Comparison of ENCODE assay signal across 9 cellular contexts in genomic region chr19:34501339-34502320, GRCh38. TPM values are rescaled to one million over a fixed set of nuclear protein-coding genes. Genes with fewer than 3 reads are reported as not detected.
DNase-seq lines count a peak whose midpoint lies in the region; ATAC-seq and TF ChIP-seq lines count a peak whose summit lies in the region.
"Had no signal": no experiment of that assay in that cellular context is flagged by ENCODE, and none has a peak within 500 bp of the region (broad histone marks: within the 10 kb centered on the region; RNA-seq: fewer than 3 reads in every experiment).

No MANE protein-coding gene starts in this region.

- intact Hi-C loops in Caco-2 (cut with micrococcal nuclease; ENCODE audit: unreplicated experiment) (loop anchor here (1.0 kb wide), 2 partner anchors 30 to 211 kb away; no protein-coding TSS in a partner anchor), OCI-LY7 (cut with micrococcal nuclease; ENCODE audit: unreplicated experiment) (loop anchor here (1.0 kb wide), 1 partner anchor 211 kb away; no protein-coding TSS in a partner anchor)
- intact Hi-C loops in naive thymus-derived CD4-positive, alpha-beta T cell (cut with micrococcal nuclease), result loop anchor here (1.0 kb wide), 1 partner anchor 211 kb away; no protein-coding TSS in a partner anchor

- H3K79me2 ChIP-seq in OCI-LY7 (ENCODE audit: insufficient read depth, low read depth, low read length), result no peaks in the 10 kb centered on the region

- H3K27ac ChIP-seq in OCI-LY7 (ENCODE audit: low read depth, low read length, poor library complexity, severe bottlenecking), result no peak overlapping the region
- H3K27ac ChIP-seq in naive thymus-derived CD4-positive, alpha-beta T cell (ENCODE audit: low read depth, low read length), result no peak overlapping the region

- H3K9me2 ChIP-seq in OCI-LY7 (ENCODE audit: insufficient read depth, low read length), result no peaks in the 10 kb centered on the region

- no peaks in the 10 kb centered on the region for H3K9me3 Mint-ChIP-seq in Caco-2 (ENCODE audit: unreplicated experiment)
- peaks cover 0 to 2% (median 0%) of the 10 kb centered on the region in 11 donors for H3K9me3 Mint-ChIP-seq in naive thymus-derived CD4-positive, alpha-beta T cell
- H3K9me3 Mint-ChIP-seq: dendritic cell treated with granulocyte-macrophage colony-stimulating factor and Interleukin-4, amounts not matched to agents 40 ng/mL and 50 ng/mL, for 4 days had no signal

- peaks cover 12% of the 10 kb centered on the region for H3K4me1 Mint-ChIP-seq in Caco-2 (ENCODE audit: low read depth, unreplicated experiment)
- peaks cover 0 to 6% (median 4%) of the 10 kb centered on the region in 7 donors for H3K4me1 Mint-ChIP-seq in naive thymus-derived CD4-positive, alpha-beta T cell

- no peak overlapping the region for H3K4me3 Mint-ChIP-seq in Caco-2 (ENCODE audit: unreplicated experiment)
- peak overlapping the region in 7 of 10 donors; percentile 8 to 65 (median 16) for H3K4me3 Mint-ChIP-seq in naive thymus-derived CD4-positive, alpha-beta T cell
- H3K4me3 Mint-ChIP-seq: dendritic cell treated with granulocyte-macrophage colony-stimulating factor and Interleukin-4, amounts not matched to agents 40 ng/mL and 50 ng/mL, for 4 days had no signal

- ATAC-seq in GM21423 (IDR thresholded peaks at IDR 0.05; ENCODE audit: unreplicated experiment) (peak; percentile 75), esophagus mucosa (peak; percentile 94)
- ATAC-seq in naive thymus-derived CD4-positive, alpha-beta T cell, result peak; percentile 82

- 0 out of 2 replicates have a peak, but pooled peaks cover 1% of the 10 kb centered on the region for H3K36me3 ChIP-seq in Caco-2 (ENCODE audit: control insufficient read depth, insufficient read depth, low read length)
- no peaks in the 10 kb centered on the region for H3K36me3 ChIP-seq in OCI-LY7 (ENCODE audit: insufficient read depth, low read length)
- no peaks in the 10 kb centered on the region for H3K36me3 ChIP-seq in naive thymus-derived CD4-positive, alpha-beta T cell (ENCODE audit: control insufficient read depth in 2 of 3, insufficient read depth in 3 of 3, low read length in 3 of 3)

- peak overlapping the region; percentile 67 for H3K27ac Mint-ChIP-seq in Caco-2 (ENCODE audit: unreplicated experiment)
- peak overlapping the region in 1 of 9 donors; percentile 48 for H3K27ac Mint-ChIP-seq in naive thymus-derived CD4-positive, alpha-beta T cell
- H3K27ac Mint-ChIP-seq: dendritic cell treated with granulocyte-macrophage colony-stimulating factor and Interleukin-4, amounts not matched to agents 40 ng/mL and 50 ng/mL, for 4 days had no signal

- BruUV-seq in Caco-2 (replicated peaks; lab: Mats Ljungman, UMichigan) (no TSS peak), OCI-LY7 (replicated peaks; lab: Mats Ljungman, UMichigan) (no TSS peak)

- H3K27me3 ChIP-seq in Caco-2 (replicated peaks; ENCODE audit: control insufficient read depth, insufficient read depth, low read length), result no peaks in the 10 kb centered on the region
- no peaks in the 10 kb centered on the region for H3K27me3 ChIP-seq in naive thymus-derived CD4-positive, alpha-beta T cell (ENCODE audit: control insufficient read depth in 2 of 2, insufficient read depth in 2 of 2, low read length in 2 of 2)

- CTCF ChIA-PET in Caco-2 (lab: Charles Lee), result interaction anchor here (0.5 kb wide), 1 partner anchor 1388 kb away, joined by 3 read pairs; no protein-coding TSS in a partner anchor
- CTCF ChIA-PET in OCI-LY7 (lab: Charles Lee; ENCODE audit: unreplicated experiment), result interaction anchor here (0.7 kb wide), 1 partner anchor 885 kb away, joined by 3 read pairs; no protein-coding TSS in a partner anchor
- CTCF ChIA-PET in naive thymus-derived CD4-positive, alpha-beta T cell (lab: Charles Lee), result interaction anchor here (0.6 kb wide), 2 partner anchors 77 to 1062 kb away, joined by 4 to 5 read pairs; no protein-coding TSS in a partner anchor

- H3K4me2 ChIP-seq in OCI-LY7 (ENCODE audit: low read length), result no peak overlapping the region

- no peaks in the 10 kb centered on the region for H3K27me3 Mint-ChIP-seq in Caco-2 (ENCODE audit: insufficient read depth, unreplicated experiment)
- peaks cover 0 to 31% (median 8%) of the 10 kb centered on the region in 5 donors for H3K27me3 Mint-ChIP-seq in naive thymus-derived CD4-positive, alpha-beta T cell

- H3K4me3 ChIP-seq in Caco-2 (ENCODE audit: low read depth, low read length), result no peak overlapping the region
- H3K4me3 ChIP-seq in Jurkat, Clone E6-1 (ENCODE audit: low read length), result no peak overlapping the region
- H3K4me3 ChIP-seq in OCI-LY7 (ENCODE audit: low read depth, low read length, poor library complexity, severe bottlenecking), result no peak overlapping the region
- H3K4me3 ChIP-seq in naive thymus-derived CD4-positive, alpha-beta T cell (ENCODE audit: low read length), result no peak overlapping the region

- POLR2A ChIA-PET in Caco-2 (lab: Charles Lee), result no interaction called here
- POLR2A ChIA-PET in OCI-LY7 (lab: Charles Lee), result interaction anchor here (0.7 kb wide), 1 partner anchor 39 kb away, joined by 4 read pairs; no protein-coding TSS in a partner anchor
- POLR2A ChIA-PET in naive thymus-derived CD4-positive, alpha-beta T cell (lab: Charles Lee), result no interaction called here

- DNase-seq in Caco-2, result peak; percentile 90 to 96
- DNase-seq in Jurkat, Clone E6-1 (ENCODE audit: low read depth, low spot score), result peak; percentile 64
- peak; percentile 70 for DNase-seq in OCI-LY7 (ENCODE audit: low spot score)
- peak; percentile 74 for DNase-seq in activated T-cell treated with anti-CD3 and anti-CD28 coated beads for 4 hours
- DNase-seq in naive thymus-derived CD4-positive, alpha-beta T cell, result peak; percentile 57 to 93 (median 79)
- DNase-seq in stimulated activated CD8-positive, alpha-beta memory T cell treated with anti-CD3 and anti-CD28 coated beads, Interleukin-7, amount 100 ng/mL, for 48 hours (ENCODE audit: extremely low read depth in 1 of 2, low read depth in 1 of 2), result peak; percentile 71 to 79

- peaks cover 69% of the 10 kb centered on the region for H3K36me3 Mint-ChIP-seq in Caco-2 (ENCODE audit: insufficient read depth, unreplicated experiment)
- H3K36me3 Mint-ChIP-seq in naive thymus-derived CD4-positive, alpha-beta T cell, result no peaks in the 10 kb centered on the region

- H2AFZ ChIP-seq in OCI-LY7 (ENCODE audit: low read length), result no peak overlapping the region

- H3K9me3 ChIP-seq in Caco-2 (no peaks in the 10 kb centered on the region), OCI-LY7 (ENCODE audit: low read length) (no peaks in the 10 kb centered on the region)
- no peaks in the 10 kb centered on the region for H3K9me3 ChIP-seq in naive thymus-derived CD4-positive, alpha-beta T cell (ENCODE audit: control insufficient read depth in 2 of 3, low read length in 3 of 3)

- H4K20me1 ChIP-seq in OCI-LY7 (ENCODE audit: insufficient read depth, low read length), result no peaks in the 10 kb centered on the region

- TF ChIP-seq CTCF in Caco-2 (IDR thresholded peaks at IDR 0.05; ENCODE audit: insufficient read depth in 1 of 2, low read depth in 1 of 2, low read length in 1 of 2, severe bottlenecking in 1 of 2, unreplicated experiment in 1 of 2), result peak; percentile 98
- TF ChIP-seq CTCF in OCI-LY7 (conservative IDR thresholded peaks at IDR 0.05; ENCODE audit: low read length), result peak; percentile 93

- H3K4me1 ChIP-seq in Caco-2 (peaks cover 4% of the 10 kb centered on the region; the same call in 1 of the 2 replicates), OCI-LY7 (ENCODE audit: insufficient read depth, low read length, poor library complexity, severe bottlenecking) (no peaks in the 10 kb centered on the region)
- peaks cover 4 to 6% of the 10 kb centered on the region in 2 donors for H3K4me1 ChIP-seq in naive thymus-derived CD4-positive, alpha-beta T cell (ENCODE audit: control insufficient read depth in 2 of 2, insufficient read depth in 2 of 2, low read length in 2 of 2)

RNA-seq across cellular contexts. Expression of gene WTIP, which starts 20.1 kb away (rescaled TPM):
- total RNA-seq in Caco-2 (2022) (53.3 and 58.0 TPM in 2 replicates), OCI-LY7 (2022) (1.5 TPM in 2 replicates), esophagus mucosa (2.7 TPM)
- 0.12 TPM for polyA plus RNA-seq in Jurkat, Clone E6-1 (2012; ENCODE audit: insufficient read depth, insufficient read length)
- total RNA-seq in OCI-LY7 (2014; rRNA removed; shearing (Covaris generic)), result 0.67 and 1.4 TPM in 2 replicates
- under 1 TPM; 0.08 to 0.77 (median 0.22) TPM for total RNA-seq in naive thymus-derived CD4-positive, alpha-beta T cell
- not detected for polyA plus RNA-seq in naive thymus-derived CD4-positive, alpha-beta T cell

Comparison
In these comparisons a context has a peak if more than half of its experiments do, and no peak if none do; other contexts are left out.
1. RNA of gene WTIP, which starts 20.1 kb away (total RNA-seq): 53.3 to 58.0 TPM in Caco-2; 2.7 TPM in esophagus mucosa (single experiment), 0.67 to 1.5 TPM in OCI-LY7 and 0.08 to 0.77 TPM in naive thymus-derived CD4-positive, alpha-beta T cell; every median in the first group is over 10 times any median in the second.
2. Peak in every context shown above with its lines, with median percentiles within 50 percentile points of each other: DNase-seq and ATAC-seq.